ENCODE assay signal across 7 cellular contexts in genomic region chr17:27753726-27754125, GRCh38. TPM values are rescaled to one million over a fixed set of nuclear protein-coding genes. Genes with fewer than 3 reads are reported as not detected.
DNase-seq lines count a peak whose midpoint lies in the region; FAIRE-seq and TF ChIP-seq lines count a peak whose summit lies in the region.
"Not testable (repeated sequence)": the region's sequence is repeated elsewhere in the genome, so short reads cannot be mapped to it uniquely, and the experiment has no call there.

No MANE protein-coding gene starts in this region.

- DNase-seq in Peyer's patch (peak in 2 of 3 donors; percentile 0 to 19), cardiac septum (ENCODE audit: low spot score) (peak; percentile 41), mesenteric fat pad (ENCODE audit: low spot score) (peak; percentile 47), ureter (ENCODE audit: low spot score) (peak; percentile 27)
- peak; percentile 9 for DNase-seq in activated T-cell treated with anti-CD3 and anti-CD28 coated beads, Interleukin-2, amount 50 U/mL, for 24 hours
- DNase-seq in astrocyte (ENCODE audit: low read depth); progenitor cell of endocrine pancreas (ENCODE audit: low spot score, unreplicated experiment): not testable (repeated sequence)

- H3K4me3 ChIP-seq in Peyer's patch; astrocyte (ENCODE audit: insufficient read depth, low read depth, low read length): not testable (repeated sequence)

- H2AFZ ChIP-seq in astrocyte (ENCODE audit: low read depth, low read length) = not testable (repeated sequence)

- H3K79me2 ChIP-seq in astrocyte (ENCODE audit: insufficient read depth, low read length) = not testable (repeated sequence)

- not testable (repeated sequence) for H3K4me1 Mint-ChIP-seq in activated T-cell treated with anti-CD3 and anti-CD28 coated beads, Interleukin-2, amount 50 U/mL, for 24 hours (ENCODE audit: low read depth); astrocyte (ENCODE audit: low read depth, unreplicated experiment); progenitor cell of endocrine pancreas (ENCODE audit: low read depth)

- H3K27ac Mint-ChIP-seq in activated T-cell treated with anti-CD3 and anti-CD28 coated beads, Interleukin-2, amount 50 U/mL, for 24 hours = not testable (repeated sequence)
- H3K27ac Mint-ChIP-seq in astrocyte (ENCODE audit: unreplicated experiment) (peak overlapping the region; percentile 7), progenitor cell of endocrine pancreas (peak overlapping the region; percentile 49)

- intact Hi-C loops in cardiac septum (cut with DNase I) = not testable (repeated sequence)

- not testable (repeated sequence) for H3K36me3 Mint-ChIP-seq in activated T-cell treated with anti-CD3 and anti-CD28 coated beads, Interleukin-2, amount 50 U/mL, for 24 hours (ENCODE audit: low read depth); astrocyte (ENCODE audit: low read depth, unreplicated experiment); progenitor cell of endocrine pancreas (ENCODE audit: insufficient read depth)

- not testable (repeated sequence) for H3K4me2 ChIP-seq in astrocyte (ENCODE audit: low read length)

- not testable (repeated sequence) for H3K9me3 Mint-ChIP-seq in activated T-cell treated with anti-CD3 and anti-CD28 coated beads, Interleukin-2, amount 50 U/mL, for 24 hours; astrocyte (ENCODE audit: unreplicated experiment); progenitor cell of endocrine pancreas (ENCODE audit: low read depth)

- TF ChIP-seq CTCF in Peyer's patch (IDR thresholded peaks at IDR 0.05); astrocyte (IDR thresholded peaks at IDR 0.05; ENCODE audit: insufficient read depth, low read depth, low read length); progenitor cell of endocrine pancreas (IDR thresholded peaks at IDR 0.05; ENCODE audit: unreplicated experiment): not testable (repeated sequence)

- H3K36me3 ChIP-seq in Peyer's patch; astrocyte (ENCODE audit: insufficient read depth, low read length): not testable (repeated sequence)

- H4K20me1 ChIP-seq in astrocyte (ENCODE audit: insufficient read depth, low read length) = not testable (repeated sequence)

- H3K9me3 ChIP-seq in Peyer's patch; astrocyte (ENCODE audit: insufficient read depth, low read depth, low read length): not testable (repeated sequence)

- not testable (repeated sequence) for FAIRE-seq in astrocyte (lab: Jason Lieb, UNC)

- H3K4me3 Mint-ChIP-seq in activated T-cell treated with anti-CD3 and anti-CD28 coated beads, Interleukin-2, amount 50 U/mL, for 24 hours; astrocyte (ENCODE audit: unreplicated experiment); progenitor cell of endocrine pancreas (ENCODE audit: low read depth): not testable (repeated sequence)

- not testable (repeated sequence) for TF ChIP-seq POLR2A in Peyer's patch (IDR thresholded peaks at IDR 0.05)

- H3K27me3 ChIP-seq in Peyer's patch; astrocyte (ENCODE audit: insufficient read depth, low read length): not testable (repeated sequence)

- not testable (repeated sequence) for H3K4me1 ChIP-seq in Peyer's patch; astrocyte (ENCODE audit: insufficient read depth, low read length)

- H3K27ac ChIP-seq in Peyer's patch; astrocyte (ENCODE audit: low read depth, low read length): not testable (repeated sequence)

- not testable (repeated sequence) for H3K9ac ChIP-seq in astrocyte (ENCODE audit: low read length)

- H3K27me3 Mint-ChIP-seq in activated T-cell treated with anti-CD3 and anti-CD28 coated beads, Interleukin-2, amount 50 U/mL, for 24 hours; progenitor cell of endocrine pancreas: not testable (repeated sequence)
- H3K27me3 Mint-ChIP-seq in astrocyte (ENCODE audit: low read depth, unreplicated experiment) = peaks cover 39% of the 10 kb centered on the region

RNA-seq across cellular contexts. Expression of gene NOS2, which starts 46.6 kb away (rescaled TPM):
- total RNA-seq in Peyer's patch = 10 to 100 TPM in 1 of 4 donors, 1 to 10 TPM in 3; 6.7 to 16.5 (median 7.7) TPM
- total RNA-seq in astrocyte = 0.07 and 0.09 TPM in 2 replicates
- total RNA-seq in cardiac septum = 0.16 TPM
- 0.13 TPM for total RNA-seq in mesenteric fat pad
- 0.82 and 1.6 TPM in 2 replicates for total RNA-seq in progenitor cell of endocrine pancreas
- 0.23 TPM for total RNA-seq in ureter
